In the genomic region with DNA sequence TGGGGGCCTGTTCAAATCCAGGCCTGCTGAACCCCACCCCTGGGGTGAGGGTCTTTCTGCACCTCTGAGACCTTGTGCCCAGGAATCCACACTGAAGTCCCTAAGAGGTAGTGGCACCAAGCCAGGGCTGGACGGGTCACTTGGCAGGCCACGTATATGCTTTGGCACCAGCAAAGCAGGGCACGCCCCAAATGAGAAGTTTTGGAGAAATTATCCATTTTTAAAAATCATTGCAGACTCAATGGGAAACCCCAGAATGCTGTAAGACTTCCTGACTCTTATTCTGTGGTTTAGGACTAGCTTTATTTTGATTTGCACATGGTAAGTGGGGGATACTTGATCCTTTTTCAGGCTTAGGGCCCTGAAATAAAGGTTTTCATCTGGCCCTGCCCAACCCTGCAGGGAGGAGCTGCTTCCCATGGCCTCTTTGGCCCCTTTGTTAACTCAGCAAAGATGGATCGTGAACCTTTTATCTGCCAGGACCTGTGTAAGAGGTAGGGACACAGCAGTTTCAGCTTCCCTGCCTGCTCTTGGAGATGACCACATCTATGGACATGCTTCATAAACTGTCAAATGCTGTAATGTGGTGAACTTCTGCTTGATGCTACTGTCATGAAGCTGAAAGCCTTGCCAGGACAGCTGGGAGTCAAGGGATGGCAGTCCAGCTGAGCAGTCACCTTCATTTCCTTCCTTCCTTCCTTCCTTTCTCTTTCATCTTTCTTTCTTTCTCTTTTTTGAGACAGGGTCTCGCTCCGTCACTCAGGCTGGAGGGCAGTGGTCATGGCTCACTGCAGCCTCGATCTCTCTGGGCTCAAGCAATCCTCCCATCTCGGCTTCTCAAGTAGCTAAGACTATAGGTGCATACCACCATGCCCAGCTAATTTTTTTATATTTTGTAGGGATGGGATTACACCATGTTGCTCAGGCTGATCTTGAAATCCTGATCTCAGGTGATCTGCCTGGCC, we compare ENCODE assay signal across 10 cellular contexts.
A peak's percentile ranks its signal among the peaks of the same experiment; 100 is the strongest.
DNase-seq lines count a peak whose midpoint lies in the region; ATAC-seq and TF ChIP-seq lines count a peak whose summit lies in the region.
"Had no signal": no experiment of that assay in that cellular context is flagged by ENCODE, and none has a peak within 500 bp of the region (broad histone marks: within the 10 kb centered on the region; RNA-seq: fewer than 3 reads in every experiment).

No MANE protein-coding gene starts in this region.

- H3K4me3 ChIP-seq in DOHH2 (ENCODE audit: low read length) (no peak overlapping the region), smooth muscle cell (no peak overlapping the region)

- no peaks in the 10 kb centered on the region for H3K79me2 ChIP-seq in DOHH2 (ENCODE audit: control insufficient read depth, low read length)
- no peaks in the 10 kb centered on the region for H3K79me2 ChIP-seq in smooth muscle cell (ENCODE audit: low read depth)

- H3K36me3 ChIP-seq in DOHH2 (ENCODE audit: control insufficient read depth, low read length): no peaks in the 10 kb centered on the region
- no peaks in the 10 kb centered on the region for H3K36me3 ChIP-seq in smooth muscle cell (ENCODE audit: low read depth)

- H3K27me3 ChIP-seq in DOHH2 (ENCODE audit: control insufficient read depth, low read length): no peaks in the 10 kb centered on the region
- no peaks in the 10 kb centered on the region for H3K27me3 ChIP-seq in smooth muscle cell (ENCODE audit: low read depth)

- H3K4me1 ChIP-seq in DOHH2 (ENCODE audit: control insufficient read depth, low read length): peaks cover 28% of the 10 kb centered on the region
- H3K4me1 ChIP-seq in smooth muscle cell (ENCODE audit: low read depth): peaks cover 30% of the 10 kb centered on the region

- H3K27ac Mint-ChIP-seq in T-helper 17 cell: peak overlapping the region; percentile 51
- H3K27ac Mint-ChIP-seq: activated T-helper 1 cell treated with anti-CD3 and anti-CD28 coated beads, Interleukin-12 subunit alpha, Interleukin-12 subunit beta, Interleukin-2, Interleukin-4 antibody, amounts not matched to agents 30 ng/mL and 10 ng/mL and 1 ng/mL, durations not matched to agents 14 hours and 24 hours and 36 hours had no signal

- ATAC-seq in T-helper 17 cell (no peak), GM21390 (IDR thresholded peaks at IDR 0.05; ENCODE audit: unreplicated experiment) (no peak), HG03108 (IDR thresholded peaks at IDR 0.05; ENCODE audit: unreplicated experiment) (no peak), GM21723 (IDR thresholded peaks at IDR 0.05; ENCODE audit: unreplicated experiment) (no peak)

- TF ChIP-seq CTCF in DOHH2 (IDR thresholded peaks at IDR 0.05; ENCODE audit: low read depth, low read length, poor library complexity, severe bottlenecking) (no peak), smooth muscle cell (IDR thresholded peaks at IDR 0.05; ENCODE audit: borderline replicate concordance, insufficient read depth, poor library complexity, severe bottlenecking) (no peak)

- H3K4me1 Mint-ChIP-seq in T-helper 17 cell: peaks cover 11% of the 10 kb centered on the region

- H3K4me2 ChIP-seq in DOHH2 (ENCODE audit: low read length) (peak overlapping the region; percentile 48; the same call in 1 of the 2 replicates), smooth muscle cell (no peak overlapping the region)

- H3K27ac ChIP-seq in DOHH2 (ENCODE audit: low read depth, low read length) (no peak overlapping the region), smooth muscle cell (ENCODE audit: low read depth) (no peak overlapping the region)

- H3K36me3 Mint-ChIP-seq in T-helper 17 cell (ENCODE audit: low read depth): peaks cover 4% of the 10 kb centered on the region

- no peaks in the 10 kb centered on the region for H3K9me3 ChIP-seq in DOHH2 (ENCODE audit: control insufficient read depth, insufficient read depth, low read length)
- no peaks in the 10 kb centered on the region for H3K9me3 ChIP-seq in T-helper 17 cell (ENCODE audit: control insufficient read depth, low read length, poor library complexity, severe bottlenecking)
- H3K9me3 ChIP-seq in smooth muscle cell (replicated peaks; ENCODE audit: low read depth): no peaks in the 10 kb centered on the region

- H3K4me3 Mint-ChIP-seq in T-helper 17 cell: no peak overlapping the region
- H3K4me3 Mint-ChIP-seq: activated T-helper 1 cell treated with anti-CD3 and anti-CD28 coated beads, Interleukin-12 subunit alpha, Interleukin-12 subunit beta, Interleukin-2, Interleukin-4 antibody, amounts not matched to agents 30 ng/mL and 10 ng/mL and 1 ng/mL, durations not matched to agents 14 hours and 24 hours and 36 hours had no signal

- no peaks in the 10 kb centered on the region for H3K9me2 ChIP-seq in DOHH2 (replicated peaks; ENCODE audit: control insufficient read depth, low read length)

- 93% methylated on average over 8 of the region's 8 CpGs for WGBS in smooth muscle cell (ENCODE audit: low lambda C conversion rate)

- no peak overlapping the region for H2AFZ ChIP-seq in smooth muscle cell (ENCODE audit: low read depth)

- H3K9ac ChIP-seq in smooth muscle cell (ENCODE audit: low read depth): no peak overlapping the region

- DNase-seq in T-helper 17 cell (no peak), globus pallidus (ENCODE audit: low spot score) (peak; percentile 56), pons (ENCODE audit: low spot score) (peak; percentile 51), smooth muscle cell (lab: John Stamatoyannopoulos, UW; ENCODE audit: unreplicated experiment) (no peak)
- DNase-seq: NCI-H1694 treated with DMSO at 0.1 percent for 48 hours had no signal

- H4K20me1 ChIP-seq in DOHH2 (ENCODE audit: control insufficient read depth, insufficient read depth, low read depth, low read length) (no peaks in the 10 kb centered on the region), smooth muscle cell (ENCODE audit: low read depth) (no peaks in the 10 kb centered on the region)

- H3F3A ChIP-seq in DOHH2 (ENCODE audit: control insufficient read depth, insufficient read depth): no peaks in the 10 kb centered on the region
- no peaks in the 10 kb centered on the region for H3F3A ChIP-seq in smooth muscle cell (ENCODE audit: low read depth)

- H3K27me3 Mint-ChIP-seq in T-helper 17 cell: no peaks in the 10 kb centered on the region

Comparison
In these comparisons a context has a peak if more than half of its experiments do, and no peak if none do; other contexts are left out.
1. DNase-seq: peak in globus pallidus (single experiment) and pons (single experiment); none in T-helper 17 cell (0 of 3) and smooth muscle cell (single experiment).